8 cellular contexts compared by ENCODE assay signal in the genomic region with DNA sequence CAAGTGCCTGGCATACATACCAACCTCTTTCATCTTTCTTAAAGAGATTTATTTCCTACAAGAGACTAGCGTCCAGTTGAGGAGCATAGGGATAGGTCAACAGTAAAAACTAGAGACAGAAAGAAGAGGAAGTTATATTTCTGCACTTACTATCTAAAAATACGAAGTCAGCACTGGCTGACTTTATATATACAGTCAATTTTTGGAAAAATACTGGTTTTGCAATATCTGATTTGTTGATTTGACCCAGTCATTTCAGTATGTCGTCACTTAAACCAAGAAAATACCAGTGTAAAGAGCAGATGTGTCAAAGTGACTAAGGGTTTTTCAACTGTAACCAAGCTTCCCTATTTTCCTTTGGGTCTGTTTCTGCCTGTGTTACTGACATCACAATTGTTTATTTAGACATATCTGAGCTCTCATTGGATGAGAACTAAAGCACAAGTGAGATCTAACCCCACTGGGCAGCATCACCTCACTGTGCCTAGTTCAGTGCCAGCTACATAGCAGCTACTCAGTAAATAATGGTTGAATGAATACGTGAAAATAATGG. TPM values are rescaled to one million over a fixed set of nuclear protein-coding genes. Genes with fewer than 3 reads are reported as not detected.
DNase-seq lines count a peak whose midpoint lies in the region; ATAC-seq and TF ChIP-seq lines count a peak whose summit lies in the region.

No MANE protein-coding gene starts in this region.

- peaks cover 0 to 10% (median 1%) of the 10 kb centered on the region in 6 donors for H3K9me3 Mint-ChIP-seq in immature natural killer cell

- intact Hi-C loops in OCI-LY7 (cut with micrococcal nuclease; ENCODE audit: unreplicated experiment) = no loop called here

- CTCF ChIA-PET in OCI-LY7 (lab: Charles Lee; ENCODE audit: unreplicated experiment) = no interaction called here

- H3K4me1 ChIP-seq in OCI-LY7 (ENCODE audit: insufficient read depth, low read length, poor library complexity, severe bottlenecking) = no peaks in the 10 kb centered on the region

- peaks cover 66 to 88% of the 10 kb centered on the region in 2 donors for H3K4me1 Mint-ChIP-seq in immature natural killer cell

- H3K9me3 ChIP-seq in OCI-LY7 (ENCODE audit: low read length) = peaks cover 7% of the 10 kb centered on the region; the same call in 1 of the 2 replicates

- no peak overlapping the region for H3K4me3 ChIP-seq in OCI-LY7 (ENCODE audit: low read depth, low read length, poor library complexity, severe bottlenecking)

- DNase-seq in EH (ENCODE audit: low read depth) (peak; percentile 24), RPMI7951 (ENCODE audit: low read depth) (peak; percentile 6), immature natural killer cell (peak; percentile 46 to 63 (median 56)), putamen (ENCODE audit: low spot score) (no peak), caudate nucleus (lab: John Stamatoyannopoulos, UW) (no peak), NCI-H2081 (lab: John Stamatoyannopoulos, UW) (no peak), OCI-LY7 (ENCODE audit: low spot score) (no peak)

- peak overlapping the region; percentile 42 to 84 (median 60) for H3K4me3 Mint-ChIP-seq in immature natural killer cell

- H3K27ac ChIP-seq in caudate nucleus (ENCODE audit: low read depth, low read length) (no peak overlapping the region), OCI-LY7 (ENCODE audit: low read depth, low read length, poor library complexity, severe bottlenecking) (no peak overlapping the region)

- TF ChIP-seq CTCF in OCI-LY7 (conservative IDR thresholded peaks at IDR 0.05; ENCODE audit: low read length) = no peak

- H3K36me3 ChIP-seq in OCI-LY7 (ENCODE audit: insufficient read depth, low read length) = peaks cover 100% of the 10 kb centered on the region

- H3K27ac Mint-ChIP-seq in immature natural killer cell = peak overlapping the region; percentile 90 to 98 (median 94)

- H2AFZ ChIP-seq in OCI-LY7 (ENCODE audit: low read length) = no peak overlapping the region

- POLR2A ChIA-PET in OCI-LY7 (lab: Charles Lee) = interaction anchor here (0.9 to 1.5 kb wide), 3 partner anchors 10 to 17 kb away, joined by 4 to 6 read pairs (median 6); no protein-coding TSS in a partner anchor

- H3K79me2 ChIP-seq in OCI-LY7 (ENCODE audit: insufficient read depth, low read depth, low read length) = peaks cover 3% of the 10 kb centered on the region; the same call in 1 of the 2 replicates

- H3K36me3 Mint-ChIP-seq in immature natural killer cell = peaks cover 66 to 79% (median 68%) of the 10 kb centered on the region in 3 donors

- no peak overlapping the region for H3K4me2 ChIP-seq in OCI-LY7 (ENCODE audit: low read length)

- H4K20me1 ChIP-seq in OCI-LY7 (ENCODE audit: insufficient read depth, low read length) = no peaks in the 10 kb centered on the region

- BruUV-seq in OCI-LY7 (replicated peaks; lab: Mats Ljungman, UMichigan) = no TSS peak

- H3K9me2 ChIP-seq in OCI-LY7 (ENCODE audit: insufficient read depth, low read length) = no peaks in the 10 kb centered on the region

- H3K27me3 Mint-ChIP-seq in immature natural killer cell (ENCODE audit: low read depth in 3 of 3) = peaks cover 6 to 35% (median 14%) of the 10 kb centered on the region in 3 donors

- ATAC-seq in GM21825 (IDR thresholded peaks at IDR 0.05; ENCODE audit: unreplicated experiment) = peak; percentile 43

RNA-seq across cellular contexts. Expression of a gene that starts 23.0 kb away (rescaled TPM):
- 0.72 and 1.8 TPM in 2 replicates for total RNA-seq in RPMI7951 (2014; rRNA removed; shearing (Covaris generic))
- 100 to 1,000 TPM in 2 of 3 donors, 10 to 100 TPM in 1; 84.4 to 142 (median 111) TPM for polyA plus RNA-seq in immature natural killer cell
- total RNA-seq in OCI-LY7 (2014; rRNA removed; shearing (Covaris generic)) = 49.2 and 53.0 TPM in 2 replicates
- 60.3 and 64.0 TPM in 2 replicates for total RNA-seq in OCI-LY7 (2022)

Comparison
In these comparisons a context has a peak if more than half of its experiments do, and no peak if none do; other contexts are left out.
1. DNase-seq: peak in EH (single experiment), RPMI7951 (single experiment) and immature natural killer cell (3 of 3); none in putamen (single experiment), caudate nucleus (0 of 61), NCI-H2081 (0 of 2) and OCI-LY7 (single experiment).
2. RNA of a gene that starts 23.0 kb away (total RNA-seq): 49.2 to 64.0 TPM in OCI-LY7; 0.72 to 1.8 TPM in RPMI7951; every median in the first group is over 10 times any median in the second.